Comparison of ENCODE assay signal across 23 cellular contexts in the genomic region with DNA sequence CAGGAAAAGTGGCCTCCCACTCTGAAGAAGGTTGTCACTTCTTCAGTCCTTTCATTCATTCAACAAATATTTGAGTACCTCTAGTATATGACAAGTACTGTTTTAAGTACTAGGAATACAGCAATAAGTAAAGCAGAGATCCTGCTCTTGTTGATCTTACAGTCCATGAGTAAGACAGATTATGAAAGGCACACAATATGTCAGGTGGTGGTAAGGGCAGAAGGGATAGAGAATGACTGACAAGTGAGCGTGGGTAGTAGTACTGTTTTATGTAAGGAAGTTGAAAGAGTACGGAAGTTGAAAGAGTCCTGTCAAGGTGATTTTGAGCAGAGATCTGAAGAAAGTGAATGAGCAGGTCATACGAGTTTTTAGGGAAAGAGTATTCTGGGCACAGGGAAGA.
DNase-seq lines count a peak whose midpoint lies in the region; ATAC-seq, FAIRE-seq and TF ChIP-seq lines count a peak whose summit lies in the region.
"Had no signal": no experiment of that assay in that cellular context is flagged by ENCODE, and none has a peak within 500 bp of the region (broad histone marks: within the 10 kb centered on the region; RNA-seq: fewer than 3 reads in every experiment).

No MANE protein-coding gene starts in this region.

- H3K36me3 Mint-ChIP-seq in activated CD8-positive, alpha-beta T cell treated with anti-CD3 and anti-CD28 coated beads for 36 hours (ENCODE audit: low read depth), result peaks cover 6% of the 10 kb centered on the region
- no peaks in the 10 kb centered on the region for H3K36me3 Mint-ChIP-seq in activated CD8-positive, alpha-beta T cell treated with anti-CD3 and anti-CD28 coated beads, Interleukin-2, amount 10 ng/mL, durations not matched to agents 7 days and 5 days (ENCODE audit: low read depth)

- no peak overlapping the region for H3K9ac ChIP-seq in smooth muscle cell (ENCODE audit: low read depth)
- H3K9ac ChIP-seq: BLaER1 had no signal

- no peak overlapping the region for H2AFZ ChIP-seq in smooth muscle cell (ENCODE audit: low read depth)
- H2AFZ ChIP-seq: GM23338 had no signal

- ATAC-seq in activated CD8-positive, alpha-beta T cell treated with anti-CD3 and anti-CD28 coated beads for 36 hours, result peak; percentile 47
- no peak for ATAC-seq in activated CD8-positive, alpha-beta T cell treated with anti-CD3 and anti-CD28 coated beads, Interleukin-2, amount 10 ng/mL, durations not matched to agents 7 days and 5 days
- ATAC-seq in esophagus mucosa, result peak; percentile 93
- no peak for ATAC-seq in HG03457 (IDR thresholded peaks at IDR 0.05; ENCODE audit: unreplicated experiment)
- ATAC-seq: GM23338 had no signal

- H3K4me3 ChIP-seq in smooth muscle cell, result no peak overlapping the region
- no peak overlapping the region for H3K4me3 ChIP-seq in breast epithelium
- H3K4me3 ChIP-seq: BLaER1, GM23338, SJSA1 had no signal

- CTCF ChIA-PET in activated CD8-positive, alpha-beta T cell treated with anti-CD3 and anti-CD28 coated beads for 36 hours (lab: Charles Lee), result no interaction called here
- CTCF ChIA-PET in activated CD8-positive, alpha-beta T cell treated with anti-CD3 and anti-CD28 coated beads, Interleukin-2, amount 10 ng/mL, durations not matched to agents 7 days and 5 days (lab: Charles Lee), result no interaction called here

- H3F3A ChIP-seq in smooth muscle cell (ENCODE audit: low read depth), result no peaks in the 10 kb centered on the region

- H3K79me2 ChIP-seq in smooth muscle cell (ENCODE audit: low read depth), result no peaks in the 10 kb centered on the region

- TF ChIP-seq CTCF in activated CD8-positive, alpha-beta T cell treated with anti-CD3 and anti-CD28 coated beads for 36 hours (IDR thresholded peaks at IDR 0.05), result no peak
- TF ChIP-seq CTCF in smooth muscle cell (IDR thresholded peaks at IDR 0.05; ENCODE audit: borderline replicate concordance, insufficient read depth, poor library complexity, severe bottlenecking) (no peak), breast epithelium (IDR thresholded peaks at IDR 0.05) (no peak)

- TF ChIP-seq POLR2A in GM12891 (IDR thresholded peaks at IDR 0.05; ENCODE audit: low read depth, low read length) (no peak), breast epithelium (IDR thresholded peaks at IDR 0.05) (no peak)

- H3K9me3 ChIP-seq in smooth muscle cell (replicated peaks; ENCODE audit: low read depth) (no peaks in the 10 kb centered on the region), breast epithelium (no peaks in the 10 kb centered on the region)
- H3K9me3 ChIP-seq: BLaER1, SJSA1 had no signal

- H4K20me1 ChIP-seq in smooth muscle cell (ENCODE audit: low read depth), result no peaks in the 10 kb centered on the region
- H4K20me1 ChIP-seq: BLaER1 had no signal

- no peaks in the 10 kb centered on the region for H3K27me3 Mint-ChIP-seq in activated CD8-positive, alpha-beta T cell treated with anti-CD3 and anti-CD28 coated beads for 36 hours
- no peaks in the 10 kb centered on the region for H3K27me3 Mint-ChIP-seq in activated CD8-positive, alpha-beta T cell treated with anti-CD3 and anti-CD28 coated beads, Interleukin-2, amount 10 ng/mL, durations not matched to agents 7 days and 5 days (ENCODE audit: low read depth)
- H3K27me3 Mint-ChIP-seq: CD4-positive, CD25-positive, alpha-beta regulatory T cell had no signal

- H3K27ac ChIP-seq in smooth muscle cell (ENCODE audit: low read depth) (peak overlapping the region; percentile 45), breast epithelium (peak overlapping the region in 1 of 2 donors; percentile 90)
- H3K27ac ChIP-seq: BLaER1, SJSA1 had no signal

- H3K36me3 ChIP-seq in smooth muscle cell (ENCODE audit: low read depth) (no peaks in the 10 kb centered on the region), breast epithelium (no peaks in the 10 kb centered on the region)

- H3K4me1 ChIP-seq in smooth muscle cell (ENCODE audit: low read depth), result no peaks in the 10 kb centered on the region
- peaks cover 0 to 14% of the 10 kb centered on the region in 2 donors for H3K4me1 ChIP-seq in breast epithelium
- H3K4me1 ChIP-seq: BLaER1, SJSA1 had no signal

- H3K9me3 Mint-ChIP-seq in activated CD8-positive, alpha-beta T cell treated with anti-CD3 and anti-CD28 coated beads for 36 hours, result no peaks in the 10 kb centered on the region
- H3K9me3 Mint-ChIP-seq in activated CD8-positive, alpha-beta T cell treated with anti-CD3 and anti-CD28 coated beads, Interleukin-2, amount 10 ng/mL, durations not matched to agents 7 days and 5 days (ENCODE audit: insufficient read depth), result no peaks in the 10 kb centered on the region
- H3K9me3 Mint-ChIP-seq: CD4-positive, CD25-positive, alpha-beta regulatory T cell; GM23338; H9 had no signal

- DNase-seq in activated CD8-positive, alpha-beta T cell treated with anti-CD3 and anti-CD28 coated beads for 36 hours, result no peak
- DNase-seq in activated CD8-positive, alpha-beta T cell treated with anti-CD3 and anti-CD28 coated beads, Interleukin-2, amount 10 ng/mL, durations not matched to agents 7 days and 5 days, result no peak
- DNase-seq in GM12891 (ENCODE audit: insufficient read length, low spot score), result no peak
- no peak for DNase-seq in smooth muscle cell (lab: John Stamatoyannopoulos, UW; ENCODE audit: unreplicated experiment)
- DNase-seq in breast epithelium (ENCODE audit: low spot score in 2 of 2), result no peak
- no peak for DNase-seq in NCI-H2171 treated with DMSO at 0.1 percent for 48 hours (lab: John Stamatoyannopoulos, UW)
- DNase-seq: CD4-positive, CD25-positive, alpha-beta regulatory T cell; H9; IMR-90; KG1; MM.1S; NCI-H2029; NCI-H446 treated with DMSO at 0.1 percent for 48 hours; NCI-H69; Right ventricle myocardium superior; RPMI8226 had no signal

- H3K4me1 Mint-ChIP-seq in activated CD8-positive, alpha-beta T cell treated with anti-CD3 and anti-CD28 coated beads for 36 hours (ENCODE audit: low read depth), result no peaks in the 10 kb centered on the region
- no peaks in the 10 kb centered on the region for H3K4me1 Mint-ChIP-seq in activated CD8-positive, alpha-beta T cell treated with anti-CD3 and anti-CD28 coated beads, Interleukin-2, amount 10 ng/mL, durations not matched to agents 7 days and 5 days (ENCODE audit: low read depth)
- H3K4me1 Mint-ChIP-seq: CD4-positive, CD25-positive, alpha-beta regulatory T cell; GM23338; H9 had no signal

- H3K27me3 ChIP-seq in smooth muscle cell (ENCODE audit: low read depth), result no peaks in the 10 kb centered on the region
- no peaks in the 10 kb centered on the region for H3K27me3 ChIP-seq in breast epithelium
- H3K27me3 ChIP-seq: BLaER1, SJSA1 had no signal

- WGBS in smooth muscle cell (ENCODE audit: low lambda C conversion rate), result 72% methylated on average over 3 of the region's 3 CpGs

- no peak overlapping the region for H3K4me2 ChIP-seq in smooth muscle cell
- H3K4me2 ChIP-seq: BLaER1, GM23338 had no signal

- peak; percentile 48 for FAIRE-seq in GM12891 (lab: Jason Lieb, UNC)
- FAIRE-seq: A204.1, G401.6 had no signal

- intact Hi-C loops in activated CD8-positive, alpha-beta T cell treated with anti-CD3 and anti-CD28 coated beads for 36 hours (cut with micrococcal nuclease), result no loop called here
- intact Hi-C loops in breast epithelium (cut with DNase I; ENCODE audit: low total_unique reads), result no loop called here

- H3K4me3 Mint-ChIP-seq in activated CD8-positive, alpha-beta T cell treated with anti-CD3 and anti-CD28 coated beads for 36 hours, result no peak overlapping the region
- no peak overlapping the region for H3K4me3 Mint-ChIP-seq in activated CD8-positive, alpha-beta T cell treated with anti-CD3 and anti-CD28 coated beads, Interleukin-2, amount 10 ng/mL, durations not matched to agents 7 days and 5 days
- H3K4me3 Mint-ChIP-seq: CD4-positive, CD25-positive, alpha-beta regulatory T cell; GM23338; H9 had no signal

- no peak overlapping the region for H3K27ac Mint-ChIP-seq in activated CD8-positive, alpha-beta T cell treated with anti-CD3 and anti-CD28 coated beads for 36 hours
- H3K27ac Mint-ChIP-seq in activated CD8-positive, alpha-beta T cell treated with anti-CD3 and anti-CD28 coated beads, Interleukin-2, amount 10 ng/mL, durations not matched to agents 7 days and 5 days, result no peak overlapping the region
- H3K27ac Mint-ChIP-seq: CD4-positive, CD25-positive, alpha-beta regulatory T cell; GM23338; H9 had no signal

- POLR2A ChIA-PET in activated CD8-positive, alpha-beta T cell treated with anti-CD3 and anti-CD28 coated beads for 36 hours (lab: Charles Lee), result no interaction called here
- POLR2A ChIA-PET in activated CD8-positive, alpha-beta T cell treated with anti-CD3 and anti-CD28 coated beads, Interleukin-2, amount 10 ng/mL, durations not matched to agents 7 days and 5 days (lab: Charles Lee), result no interaction called here

TF ChIP-seq in GM12891, 5 proteins besides CTCF, POLR2A, EP300 and RAD21:
- no peak for TF ChIP-seq POLR2AphosphoS5 (IDR thresholded peaks at IDR 0.05; ENCODE audit: low read depth, low read length)
- TF ChIP-seq SPI1 (IDR thresholded peaks at IDR 0.05; ENCODE audit: low read depth, low read length), result no peak
- TF ChIP-seq POU2F2 (IDR thresholded peaks at IDR 0.05; ENCODE audit: low read depth, low read length), result no peak
- no peak for TF ChIP-seq PAX5 (IDR thresholded peaks at IDR 0.05; ENCODE audit: insufficient read depth, low read length, severe bottlenecking)
- no peak for TF ChIP-seq TAF1 (IDR thresholded peaks at IDR 0.05; ENCODE audit: low read depth, low read length)

Comparison
In these comparisons a context has a peak if more than half of its experiments do, and no peak if none do; other contexts are left out.
1. ATAC-seq: peak in activated CD8-positive, alpha-beta T cell treated with anti-CD3 and anti-CD28 coated beads for 36 hours (single experiment) and esophagus mucosa (single experiment); none in activated CD8-positive, alpha-beta T cell treated with anti-CD3 and anti-CD28 coated beads, Interleukin-2, amount 10 ng/mL, durations not matched to agents 7 days and 5 days (single experiment) and HG03457 (single experiment).